7 cellular contexts compared by ENCODE assay signal in the genomic region with DNA sequence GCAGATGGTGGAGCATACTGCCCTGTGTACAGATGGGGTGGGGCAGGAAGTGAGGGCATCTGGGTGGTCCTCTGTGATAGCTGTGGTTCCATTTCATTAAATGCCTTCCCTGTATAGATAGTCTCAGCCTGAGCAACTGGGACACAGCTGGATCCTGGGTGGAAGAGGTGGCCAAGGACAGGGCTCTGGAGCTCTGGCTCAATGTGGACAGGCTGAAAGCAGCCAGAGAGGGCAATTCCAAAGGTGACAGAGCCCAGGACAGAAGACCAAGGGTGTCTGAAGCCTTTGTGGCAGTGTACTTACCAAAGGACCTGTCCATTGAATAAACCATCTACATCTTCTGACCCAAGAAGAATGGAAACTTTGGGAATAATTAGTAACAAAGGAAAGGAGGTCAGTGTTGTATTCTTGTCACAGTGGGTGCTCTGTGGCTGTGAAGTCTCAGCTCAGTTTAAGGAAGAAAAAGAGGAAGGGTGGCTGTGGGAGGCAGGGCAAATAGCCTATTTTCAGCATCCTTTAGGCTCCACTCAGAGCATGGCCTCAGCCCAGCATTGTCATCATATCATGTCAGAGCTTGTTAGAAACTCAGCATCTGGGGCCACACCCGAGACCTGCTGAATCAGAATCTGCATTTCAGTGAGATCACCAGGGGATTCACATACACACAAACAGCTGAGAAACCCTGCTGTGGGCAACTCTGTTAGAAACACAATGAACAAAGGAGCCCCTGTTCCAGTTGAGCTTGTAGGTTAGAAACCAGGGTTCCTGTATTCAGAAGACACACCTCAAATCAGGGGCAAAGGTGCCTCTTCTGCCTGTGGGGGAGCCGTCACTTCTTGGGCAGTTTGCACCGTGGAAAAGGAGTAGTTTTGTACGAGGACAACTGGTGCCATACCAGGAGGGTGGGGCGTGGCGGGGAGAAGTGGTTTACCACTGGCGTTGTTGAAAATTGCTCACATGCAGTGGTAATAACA.
DNase-seq lines count a peak whose midpoint lies in the region; ATAC-seq, FAIRE-seq and TF ChIP-seq lines count a peak whose summit lies in the region.

No MANE protein-coding gene starts in this region.

- H3K9me3 ChIP-seq in small intestine (ENCODE audit: control insufficient read depth, low read depth) (no peaks in the 10 kb centered on the region), tibial nerve (no peaks in the 10 kb centered on the region), Karpas-422 (ENCODE audit: low read length) (no peaks in the 10 kb centered on the region)

- H3K27me3 ChIP-seq in small intestine (ENCODE audit: control insufficient read depth in 2 of 2, insufficient read depth in 2 of 2, low read length in 2 of 2): no peaks in the 10 kb centered on the region
- H3K27me3 ChIP-seq in tibial nerve: no peaks in the 10 kb centered on the region
- no peaks in the 10 kb centered on the region for H3K27me3 ChIP-seq in Karpas-422 (ENCODE audit: low read length)

- POLR2A ChIA-PET in activated B cell treated with CpG ODN at 0.5 μM for 24 hours (lab: Charles Lee): no interaction called here

- no peak overlapping the region for H3K9ac ChIP-seq in Karpas-422 (ENCODE audit: low read length)

- no peak for DNase-seq in GM19239 (ENCODE audit: insufficient read length, low spot score)
- no peak for DNase-seq in activated B cell treated with CpG ODN at 0.5 μM for 24 hours
- peak; percentile 21 for DNase-seq in effector CD4-positive, alpha-beta T cell
- DNase-seq in small intestine: peak; percentile 53
- no peak for DNase-seq in tibial nerve (ENCODE audit: low spot score in 2 of 2)
- no peak for DNase-seq in Karpas-422

- H3K36me3 ChIP-seq in small intestine (ENCODE audit: control insufficient read depth in 2 of 2, insufficient read depth in 2 of 2, low read length in 2 of 2) (peaks cover 0 to 6% of the 10 kb centered on the region in 2 donors), tibial nerve (peaks cover 0 to 30% (median 0%) of the 10 kb centered on the region in 3 donors), Karpas-422 (ENCODE audit: insufficient read depth, low read length) (no peaks in the 10 kb centered on the region)

- peaks cover 79% of the 10 kb centered on the region for H3K36me3 Mint-ChIP-seq in activated B cell treated with CpG ODN at 0.5 μM for 24 hours (ENCODE audit: low read depth)

- peaks cover 8 to 26% of the 10 kb centered on the region in 2 donors for H3K4me1 ChIP-seq in small intestine (ENCODE audit: control insufficient read depth in 2 of 2, insufficient read depth in 1 of 2, low read depth in 1 of 2, low read length in 1 of 2)
- H3K4me1 ChIP-seq in tibial nerve: peaks cover 0 to 37% (median 22%) of the 10 kb centered on the region in 4 donors
- H3K4me1 ChIP-seq in Karpas-422 (ENCODE audit: low read length): 0 out of 2 replicates have a peak, but pooled peaks cover 4% of the 10 kb centered on the region

- peak overlapping the region; percentile 13 for H3K4me3 Mint-ChIP-seq in activated B cell treated with CpG ODN at 0.5 μM for 24 hours

- no peak overlapping the region for H2AFZ ChIP-seq in Karpas-422 (ENCODE audit: low read length)

- 13 to 40% (median 29%) methylated on average over 7 of the region's 7 CpGs for WGBS in small intestine, 3 donors
- 67 to 74% methylated on average over 7 of the region's 7 CpGs for WGBS in tibial nerve, 2 donors

- no peak for TF ChIP-seq POLR2A in tibial nerve (IDR thresholded peaks at IDR 0.05)

- H3K27ac ChIP-seq in small intestine (ENCODE audit: low read depth in 1 of 2, low read length in 1 of 2): peak overlapping the region; percentile 3 to 80
- peak overlapping the region in 2 of 4 donors; percentile 31 to 44 for H3K27ac ChIP-seq in tibial nerve
- no peak overlapping the region for H3K27ac ChIP-seq in Karpas-422 (ENCODE audit: low read length)

- no peaks in the 10 kb centered on the region for H3K9me2 ChIP-seq in Karpas-422 (replicated peaks; ENCODE audit: insufficient read depth, low read length)

- H3K27me3 Mint-ChIP-seq in activated B cell treated with CpG ODN at 0.5 μM for 24 hours: no peaks in the 10 kb centered on the region

- no peak overlapping the region for H3K4me3 ChIP-seq in small intestine (ENCODE audit: low read depth in 1 of 2, low read length in 2 of 2)
- H3K4me3 ChIP-seq in tibial nerve: no peak overlapping the region
- H3K4me3 ChIP-seq in Karpas-422 (ENCODE audit: low read length): no peak overlapping the region

- peak overlapping the region; percentile 65 for H3K27ac Mint-ChIP-seq in activated B cell treated with CpG ODN at 0.5 μM for 24 hours

- intact Hi-C loops in activated B cell treated with CpG ODN at 0.5 μM for 24 hours (cut with micrococcal nuclease): no loop called here

- no peaks in the 10 kb centered on the region for H3K79me2 ChIP-seq in Karpas-422 (ENCODE audit: low read length)

- ATAC-seq in HG03108 (IDR thresholded peaks at IDR 0.05; ENCODE audit: unreplicated experiment): peak; percentile 34
- ATAC-seq in activated B cell treated with CpG ODN at 0.5 μM for 24 hours (ENCODE audit: low read depth): peak; percentile 25

- H4K20me1 ChIP-seq in Karpas-422 (ENCODE audit: insufficient read depth, low read depth, low read length): no peaks in the 10 kb centered on the region

- no peak overlapping the region for H3K4me2 ChIP-seq in Karpas-422 (ENCODE audit: low read depth, low read length, poor library complexity, severe bottlenecking)

- no peaks in the 10 kb centered on the region for H3K9me3 Mint-ChIP-seq in activated B cell treated with CpG ODN at 0.5 μM for 24 hours

- H3K4me1 Mint-ChIP-seq in activated B cell treated with CpG ODN at 0.5 μM for 24 hours: peaks cover 44% of the 10 kb centered on the region

- no peak for TF ChIP-seq EP300 in tibial nerve (IDR thresholded peaks at IDR 0.05)

- FAIRE-seq in GM19239 (lab: Jason Lieb, UNC): peak; percentile 94
- FAIRE-seq in small intestine (lab: Jason Lieb, UNC): no peak

- TF ChIP-seq CTCF in activated B cell treated with CpG ODN at 0.5 μM for 24 hours (IDR thresholded peaks at IDR 0.05) (no peak), tibial nerve (IDR thresholded peaks at IDR 0.05) (no peak)

- CTCF ChIA-PET in activated B cell treated with CpG ODN at 0.5 μM for 24 hours (lab: Charles Lee): no interaction called here

Comparison
In these comparisons a context has a peak if more than half of its experiments do, and no peak if none do; other contexts are left out.
1. DNase-seq: peak in effector CD4-positive, alpha-beta T cell (single experiment) and small intestine (single experiment); none in GM19239 (single experiment), activated B cell treated with CpG ODN at 0.5 μM for 24 hours (single experiment), tibial nerve (0 of 2) and Karpas-422 (single experiment).